In the genomic region with DNA sequence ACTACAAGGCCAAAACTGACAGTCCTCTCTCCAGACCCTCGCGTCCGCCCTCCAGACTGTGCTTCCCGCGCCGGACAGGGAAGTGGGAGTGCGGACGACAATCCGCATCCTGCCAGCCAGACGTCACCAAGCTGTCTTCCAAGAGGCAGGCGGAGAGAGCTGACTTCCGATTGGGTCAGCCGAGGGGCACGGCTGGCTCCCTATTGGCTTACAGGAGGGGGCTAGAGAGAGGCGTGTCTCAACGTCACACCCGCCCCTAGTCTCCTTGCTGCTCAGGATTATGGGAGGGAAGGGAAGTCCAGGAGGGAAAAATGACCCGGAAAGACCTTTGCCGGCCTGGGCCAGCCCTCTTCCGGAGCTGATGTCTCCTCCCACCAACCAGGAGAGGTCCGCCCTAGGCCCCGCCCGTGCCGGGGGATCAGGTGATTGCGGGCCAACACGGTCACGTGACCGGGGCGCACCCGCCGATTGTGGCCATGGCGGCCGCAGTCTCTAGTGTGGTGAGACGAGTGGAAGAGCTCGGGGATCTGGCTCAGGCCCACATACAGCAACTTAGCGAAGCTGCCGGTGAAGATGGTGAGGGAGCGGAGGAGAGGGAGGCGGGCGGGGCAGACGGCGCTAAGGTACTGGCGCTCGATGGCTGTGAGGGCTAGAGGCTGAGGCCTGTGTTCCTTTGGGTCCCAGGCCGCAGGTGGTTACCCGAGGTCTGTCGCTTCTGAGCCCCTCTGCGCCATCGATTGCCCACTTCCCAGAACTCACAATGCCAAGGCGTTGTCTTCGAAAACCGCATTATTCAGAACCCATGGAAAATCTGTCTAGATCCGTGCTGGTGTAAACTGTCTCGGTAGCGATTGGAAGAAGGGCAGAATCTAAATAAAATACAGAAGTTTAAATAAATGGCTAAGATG, we compare ENCODE assay signal across 1 cellular context.
TF ChIP-seq lines count a peak whose summit lies in the region.

A gene with protein sequence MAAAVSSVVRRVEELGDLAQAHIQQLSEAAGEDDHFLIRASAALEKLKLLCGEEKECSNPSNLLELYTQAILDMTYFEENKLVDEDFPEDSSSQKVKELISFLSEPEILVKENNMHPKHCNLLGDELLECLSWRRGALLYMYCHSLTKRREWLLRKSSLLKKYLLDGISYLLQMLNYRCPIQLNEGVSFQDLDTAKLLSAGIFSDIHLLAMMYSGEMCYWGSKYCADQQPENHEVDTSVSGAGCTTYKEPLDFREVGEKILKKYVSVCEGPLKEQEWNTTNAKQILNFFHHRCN (plus strand): TSS at position 453 of the 908 bp plus-strand sequence. CDS start 24 bp downstream, at position 477.

TF ChIP-seq in HEK293, 187 proteins besides CTCF, POLR2A, EP300 and RAD21 (continued from another document and continues in another):
- TF ChIP-seq, protein P1, sequence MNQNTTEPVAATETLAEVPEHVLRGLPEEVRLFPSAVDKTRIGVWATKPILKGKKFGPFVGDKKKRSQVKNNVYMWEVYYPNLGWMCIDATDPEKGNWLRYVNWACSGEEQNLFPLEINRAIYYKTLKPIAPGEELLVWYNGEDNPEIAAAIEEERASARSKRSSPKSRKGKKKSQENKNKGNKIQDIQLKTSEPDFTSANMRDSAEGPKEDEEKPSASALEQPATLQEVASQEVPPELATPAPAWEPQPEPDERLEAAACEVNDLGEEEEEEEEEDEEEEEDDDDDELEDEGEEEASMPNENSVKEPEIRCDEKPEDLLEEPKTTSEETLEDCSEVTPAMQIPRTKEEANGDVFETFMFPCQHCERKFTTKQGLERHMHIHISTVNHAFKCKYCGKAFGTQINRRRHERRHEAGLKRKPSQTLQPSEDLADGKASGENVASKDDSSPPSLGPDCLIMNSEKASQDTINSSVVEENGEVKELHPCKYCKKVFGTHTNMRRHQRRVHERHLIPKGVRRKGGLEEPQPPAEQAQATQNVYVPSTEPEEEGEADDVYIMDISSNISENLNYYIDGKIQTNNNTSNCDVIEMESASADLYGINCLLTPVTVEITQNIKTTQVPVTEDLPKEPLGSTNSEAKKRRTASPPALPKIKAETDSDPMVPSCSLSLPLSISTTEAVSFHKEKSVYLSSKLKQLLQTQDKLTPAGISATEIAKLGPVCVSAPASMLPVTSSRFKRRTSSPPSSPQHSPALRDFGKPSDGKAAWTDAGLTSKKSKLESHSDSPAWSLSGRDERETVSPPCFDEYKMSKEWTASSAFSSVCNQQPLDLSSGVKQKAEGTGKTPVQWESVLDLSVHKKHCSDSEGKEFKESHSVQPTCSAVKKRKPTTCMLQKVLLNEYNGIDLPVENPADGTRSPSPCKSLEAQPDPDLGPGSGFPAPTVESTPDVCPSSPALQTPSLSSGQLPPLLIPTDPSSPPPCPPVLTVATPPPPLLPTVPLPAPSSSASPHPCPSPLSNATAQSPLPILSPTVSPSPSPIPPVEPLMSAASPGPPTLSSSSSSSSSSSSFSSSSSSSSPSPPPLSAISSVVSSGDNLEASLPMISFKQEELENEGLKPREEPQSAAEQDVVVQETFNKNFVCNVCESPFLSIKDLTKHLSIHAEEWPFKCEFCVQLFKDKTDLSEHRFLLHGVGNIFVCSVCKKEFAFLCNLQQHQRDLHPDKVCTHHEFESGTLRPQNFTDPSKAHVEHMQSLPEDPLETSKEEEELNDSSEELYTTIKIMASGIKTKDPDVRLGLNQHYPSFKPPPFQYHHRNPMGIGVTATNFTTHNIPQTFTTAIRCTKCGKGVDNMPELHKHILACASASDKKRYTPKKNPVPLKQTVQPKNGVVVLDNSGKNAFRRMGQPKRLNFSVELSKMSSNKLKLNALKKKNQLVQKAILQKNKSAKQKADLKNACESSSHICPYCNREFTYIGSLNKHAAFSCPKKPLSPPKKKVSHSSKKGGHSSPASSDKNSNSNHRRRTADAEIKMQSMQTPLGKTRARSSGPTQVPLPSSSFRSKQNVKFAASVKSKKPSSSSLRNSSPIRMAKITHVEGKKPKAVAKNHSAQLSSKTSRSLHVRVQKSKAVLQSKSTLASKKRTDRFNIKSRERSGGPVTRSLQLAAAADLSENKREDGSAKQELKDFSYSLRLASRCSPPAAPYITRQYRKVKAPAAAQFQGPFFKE (tag by site-specific recombination; IDR thresholded peaks at IDR 0.05; ENCODE audit: borderline replicate concordance): no peak; the same call in 1 of the 2 replicates
- peak; percentile 47; the same call in 1 of the 2 replicates for TF ChIP-seq GLIS2 (tag by site-specific recombination; IDR thresholded peaks at IDR 0.05)
- TF ChIP-seq ZSCAN30 (tag by site-specific recombination; IDR thresholded peaks at IDR 0.05): peak; percentile 54; the same call in 1 of the 2 replicates
- TF ChIP-seq ZNF629 (tag by site-specific recombination; IDR thresholded peaks at IDR 0.05): peak; percentile 99
- TF ChIP-seq ZNF571 (tag by site-specific recombination; IDR thresholded peaks at IDR 0.05): no peak
- peak; percentile 71 for TF ChIP-seq ZNF2 (tag by site-specific recombination; IDR thresholded peaks at IDR 0.05)
- no peak for TF ChIP-seq HOXA7 (CRISPR knock-in tag; IDR thresholded peaks at IDR 0.05; ENCODE audit: borderline replicate concordance)
- 0 out of 2 replicates have a peak, but pooled peaks have one; percentile 18 for TF ChIP-seq ZIC2 (tag by site-specific recombination; IDR thresholded peaks at IDR 0.05)
- peak; percentile 96 for TF ChIP-seq KLF7 (tag by site-specific recombination; IDR thresholded peaks at IDR 0.05; ENCODE audit: borderline replicate concordance)
- peak; percentile 96 for TF ChIP-seq ZNF24 (tag by site-specific recombination; IDR thresholded peaks at IDR 0.05)
- TF ChIP-seq ZNF701 (tag by site-specific recombination; IDR thresholded peaks at IDR 0.05): no peak
- TF ChIP-seq ZBTB20 (tag by site-specific recombination; IDR thresholded peaks at IDR 0.05): peak; percentile 23; the same call in 1 of the 2 replicates
- TF ChIP-seq ZNF423 (tag by site-specific recombination; IDR thresholded peaks at IDR 0.05): no peak
- TF ChIP-seq SETDB1 (IDR thresholded peaks at IDR 0.05; ENCODE audit: insufficient read length, low read length): peak; percentile 37
- TF ChIP-seq, protein P2, sequence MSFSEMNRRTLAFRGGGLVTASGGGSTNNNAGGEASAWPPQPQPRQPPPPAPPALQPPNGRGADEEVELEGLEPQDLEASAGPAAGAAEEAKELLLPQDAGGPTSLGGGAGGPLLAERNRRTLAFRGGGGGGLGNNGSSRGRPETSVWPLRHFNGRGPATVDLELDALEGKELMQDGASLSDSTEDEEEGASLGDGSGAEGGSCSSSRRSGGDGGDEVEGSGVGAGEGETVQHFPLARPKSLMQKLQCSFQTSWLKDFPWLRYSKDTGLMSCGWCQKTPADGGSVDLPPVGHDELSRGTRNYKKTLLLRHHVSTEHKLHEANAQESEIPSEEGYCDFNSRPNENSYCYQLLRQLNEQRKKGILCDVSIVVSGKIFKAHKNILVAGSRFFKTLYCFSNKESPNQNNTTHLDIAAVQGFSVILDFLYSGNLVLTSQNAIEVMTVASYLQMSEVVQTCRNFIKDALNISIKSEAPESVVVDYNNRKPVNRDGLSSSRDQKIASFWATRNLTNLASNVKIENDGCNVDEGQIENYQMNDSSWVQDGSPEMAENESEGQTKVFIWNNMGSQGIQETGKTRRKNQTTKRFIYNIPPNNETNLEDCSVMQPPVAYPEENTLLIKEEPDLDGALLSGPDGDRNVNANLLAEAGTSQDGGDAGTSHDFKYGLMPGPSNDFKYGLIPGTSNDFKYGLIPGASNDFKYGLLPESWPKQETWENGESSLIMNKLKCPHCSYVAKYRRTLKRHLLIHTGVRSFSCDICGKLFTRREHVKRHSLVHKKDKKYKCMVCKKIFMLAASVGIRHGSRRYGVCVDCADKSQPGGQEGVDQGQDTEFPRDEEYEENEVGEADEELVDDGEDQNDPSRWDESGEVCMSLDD (tag by site-specific recombination; IDR thresholded peaks at IDR 0.05): peak; percentile 76
- TF ChIP-seq, protein P3, sequence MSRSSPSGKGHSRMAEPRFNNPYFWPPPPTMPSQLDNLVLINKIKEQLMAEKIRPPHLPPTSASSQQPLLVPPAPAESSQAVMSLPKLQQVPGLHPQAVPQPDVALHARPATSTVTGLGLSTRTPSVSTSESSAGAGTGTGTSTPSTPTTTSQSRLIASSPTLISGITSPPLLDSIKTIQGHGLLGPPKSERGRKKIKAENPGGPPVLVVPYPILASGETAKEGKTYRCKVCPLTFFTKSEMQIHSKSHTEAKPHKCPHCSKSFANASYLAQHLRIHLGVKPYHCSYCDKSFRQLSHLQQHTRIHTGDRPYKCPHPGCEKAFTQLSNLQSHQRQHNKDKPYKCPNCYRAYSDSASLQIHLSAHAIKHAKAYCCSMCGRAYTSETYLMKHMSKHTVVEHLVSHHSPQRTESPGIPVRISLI (tag by site-specific recombination; IDR thresholded peaks at IDR 0.05): no peak
- no peak for TF ChIP-seq ZNF560 (tag by site-specific recombination; IDR thresholded peaks at IDR 0.05; ENCODE audit: borderline replicate concordance)
- TF ChIP-seq ZNF121 (tag by site-specific recombination; IDR thresholded peaks at IDR 0.05): no peak
- TF ChIP-seq OVOL3 (tag by site-specific recombination; IDR thresholded peaks at IDR 0.05): peak; percentile 86
- TF ChIP-seq ZNF10 (tag by site-specific recombination; IDR thresholded peaks at IDR 0.05): no peak
- TF ChIP-seq, protein P4, sequence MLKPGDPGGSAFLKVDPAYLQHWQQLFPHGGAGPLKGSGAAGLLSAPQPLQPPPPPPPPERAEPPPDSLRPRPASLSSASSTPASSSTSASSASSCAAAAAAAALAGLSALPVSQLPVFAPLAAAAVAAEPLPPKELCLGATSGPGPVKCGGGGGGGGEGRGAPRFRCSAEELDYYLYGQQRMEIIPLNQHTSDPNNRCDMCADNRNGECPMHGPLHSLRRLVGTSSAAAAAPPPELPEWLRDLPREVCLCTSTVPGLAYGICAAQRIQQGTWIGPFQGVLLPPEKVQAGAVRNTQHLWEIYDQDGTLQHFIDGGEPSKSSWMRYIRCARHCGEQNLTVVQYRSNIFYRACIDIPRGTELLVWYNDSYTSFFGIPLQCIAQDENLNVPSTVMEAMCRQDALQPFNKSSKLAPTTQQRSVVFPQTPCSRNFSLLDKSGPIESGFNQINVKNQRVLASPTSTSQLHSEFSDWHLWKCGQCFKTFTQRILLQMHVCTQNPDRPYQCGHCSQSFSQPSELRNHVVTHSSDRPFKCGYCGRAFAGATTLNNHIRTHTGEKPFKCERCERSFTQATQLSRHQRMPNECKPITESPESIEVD (tag by site-specific recombination; IDR thresholded peaks at IDR 0.05): no peak
- TF ChIP-seq ZNF76 (tag by site-specific recombination; IDR thresholded peaks at IDR 0.05; ENCODE audit: borderline replicate concordance, low read depth): peak; percentile 89
- peak; percentile 60; the same call in 1 of the 2 replicates for TF ChIP-seq ZBTB8A (tag by site-specific recombination; IDR thresholded peaks at IDR 0.05)
- TF ChIP-seq ZNF311 (tag by site-specific recombination; IDR thresholded peaks at IDR 0.05; ENCODE audit: borderline replicate concordance): no peak
- no peak for TF ChIP-seq TCF7L2 (IDR thresholded peaks at IDR 0.05; ENCODE audit: borderline replicate concordance, low read depth, low read length)
- TF ChIP-seq SP3 (tag by site-specific recombination; IDR thresholded peaks at IDR 0.05): peak; percentile 99
- TF ChIP-seq ZBTB1 (tag by site-specific recombination; IDR thresholded peaks at IDR 0.05): no peak
- TF ChIP-seq ZNF335 (tag by site-specific recombination; conservative IDR thresholded peaks at IDR 0.05): peak; percentile 70
- TF ChIP-seq YY2 (tag by site-specific recombination; IDR thresholded peaks at IDR 0.05): peak; percentile 95
- TF ChIP-seq SP2 (tag by site-specific recombination; IDR thresholded peaks at IDR 0.05): peak; percentile 100
- peak; percentile 100 for TF ChIP-seq IKZF3 (tag by site-specific recombination; IDR thresholded peaks at IDR 0.05)
- TF ChIP-seq GLI4 (tag by site-specific recombination; IDR thresholded peaks at IDR 0.05): peak; percentile 82; the same call in 1 of the 2 replicates
- TF ChIP-seq, protein P5, sequence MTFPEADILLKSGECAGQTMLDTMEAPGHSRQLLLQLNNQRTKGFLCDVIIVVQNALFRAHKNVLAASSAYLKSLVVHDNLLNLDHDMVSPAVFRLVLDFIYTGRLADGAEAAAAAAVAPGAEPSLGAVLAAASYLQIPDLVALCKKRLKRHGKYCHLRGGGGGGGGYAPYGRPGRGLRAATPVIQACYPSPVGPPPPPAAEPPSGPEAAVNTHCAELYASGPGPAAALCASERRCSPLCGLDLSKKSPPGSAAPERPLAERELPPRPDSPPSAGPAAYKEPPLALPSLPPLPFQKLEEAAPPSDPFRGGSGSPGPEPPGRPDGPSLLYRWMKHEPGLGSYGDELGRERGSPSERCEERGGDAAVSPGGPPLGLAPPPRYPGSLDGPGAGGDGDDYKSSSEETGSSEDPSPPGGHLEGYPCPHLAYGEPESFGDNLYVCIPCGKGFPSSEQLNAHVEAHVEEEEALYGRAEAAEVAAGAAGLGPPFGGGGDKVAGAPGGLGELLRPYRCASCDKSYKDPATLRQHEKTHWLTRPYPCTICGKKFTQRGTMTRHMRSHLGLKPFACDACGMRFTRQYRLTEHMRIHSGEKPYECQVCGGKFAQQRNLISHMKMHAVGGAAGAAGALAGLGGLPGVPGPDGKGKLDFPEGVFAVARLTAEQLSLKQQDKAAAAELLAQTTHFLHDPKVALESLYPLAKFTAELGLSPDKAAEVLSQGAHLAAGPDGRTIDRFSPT (tag by site-specific recombination; IDR thresholded peaks at IDR 0.05): no peak; the same call in 1 of the 2 replicates
- peak; percentile 87 for TF ChIP-seq ZNF366 (tag by site-specific recombination; conservative IDR thresholded peaks at IDR 0.05)
- TF ChIP-seq, protein P6, sequence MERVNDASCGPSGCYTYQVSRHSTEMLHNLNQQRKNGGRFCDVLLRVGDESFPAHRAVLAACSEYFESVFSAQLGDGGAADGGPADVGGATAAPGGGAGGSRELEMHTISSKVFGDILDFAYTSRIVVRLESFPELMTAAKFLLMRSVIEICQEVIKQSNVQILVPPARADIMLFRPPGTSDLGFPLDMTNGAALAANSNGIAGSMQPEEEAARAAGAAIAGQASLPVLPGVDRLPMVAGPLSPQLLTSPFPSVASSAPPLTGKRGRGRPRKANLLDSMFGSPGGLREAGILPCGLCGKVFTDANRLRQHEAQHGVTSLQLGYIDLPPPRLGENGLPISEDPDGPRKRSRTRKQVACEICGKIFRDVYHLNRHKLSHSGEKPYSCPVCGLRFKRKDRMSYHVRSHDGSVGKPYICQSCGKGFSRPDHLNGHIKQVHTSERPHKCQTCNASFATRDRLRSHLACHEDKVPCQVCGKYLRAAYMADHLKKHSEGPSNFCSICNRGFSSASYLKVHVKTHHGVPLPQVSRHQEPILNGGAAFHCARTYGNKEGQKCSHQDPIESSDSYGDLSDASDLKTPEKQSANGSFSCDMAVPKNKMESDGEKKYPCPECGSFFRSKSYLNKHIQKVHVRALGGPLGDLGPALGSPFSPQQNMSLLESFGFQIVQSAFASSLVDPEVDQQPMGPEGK (tag by site-specific recombination; IDR thresholded peaks at IDR 0.05): peak; percentile 78
